In genomic region chr2:203802277-203803045, GRCh38 we compare ENCODE assay signal across 9 cellular contexts.
A peak's percentile ranks its signal among the peaks of the same experiment; 100 is the strongest.
DNase-seq lines count a peak whose midpoint lies in the region; ATAC-seq and TF ChIP-seq lines count a peak whose summit lies in the region.
"Had no signal": no experiment of that assay in that cellular context is flagged by ENCODE, and none has a peak within 500 bp of the region (broad histone marks: within the 10 kb centered on the region; RNA-seq: fewer than 3 reads in every experiment).

No MANE protein-coding gene starts in this region.

- no peak for TF ChIP-seq CTCF in GM23338 (conservative IDR thresholded peaks at IDR 0.05; ENCODE audit: low read depth in 2 of 2)
- TF ChIP-seq CTCF in chondrocyte (IDR thresholded peaks at IDR 0.05): no peak

- H3K4me1 Mint-ChIP-seq in GM23338 (peaks cover 7% of the 10 kb centered on the region; the same call in 1 of the 3 replicates), chondrocyte (ENCODE audit: low read depth) (peaks cover 75% of the 10 kb centered on the region)

- ATAC-seq in GM23338: no peak
- no peak for ATAC-seq in GM19455 (IDR thresholded peaks at IDR 0.05; ENCODE audit: unreplicated experiment)
- ATAC-seq in HG02759 (IDR thresholded peaks at IDR 0.05; ENCODE audit: unreplicated experiment): no peak

- H4K20me1 ChIP-seq in GM23338 (replicated peaks; ENCODE audit: insufficient read depth): no peaks in the 10 kb centered on the region

- no peak overlapping the region for H3K4me3 ChIP-seq in GM23338

- H3K4me3 Mint-ChIP-seq in GM23338 (no peak overlapping the region), chondrocyte (ENCODE audit: unreplicated experiment) (no peak overlapping the region)

- H3K4me1 ChIP-seq in GM23338 (ENCODE audit: insufficient read depth): no peaks in the 10 kb centered on the region

- H3K79me2 ChIP-seq in GM23338 (replicated peaks; ENCODE audit: insufficient read depth): no peaks in the 10 kb centered on the region

- H3F3A ChIP-seq in GM23338 (replicated peaks; ENCODE audit: low read depth): no peaks in the 10 kb centered on the region

- no peaks in the 10 kb centered on the region for H3K27me3 ChIP-seq in GM23338 (ENCODE audit: insufficient read depth)

- peak overlapping the region; percentile 47; the same call in 1 of the 2 replicates for H2AFZ ChIP-seq in GM23338

- H3K36me3 ChIP-seq in GM23338 (ENCODE audit: insufficient read depth): no peaks in the 10 kb centered on the region

- H3K9me3 Mint-ChIP-seq in GM23338 (peaks cover 12% of the 10 kb centered on the region), chondrocyte (ENCODE audit: low read depth) (peaks cover 20% of the 10 kb centered on the region)

- H3K27ac Mint-ChIP-seq in GM23338 (no peak overlapping the region), chondrocyte (ENCODE audit: unreplicated experiment) (peak overlapping the region; percentile 94)

- H3K36me3 Mint-ChIP-seq in GM23338 (ENCODE audit: low read depth): no peaks in the 10 kb centered on the region
- peaks cover 6% of the 10 kb centered on the region for H3K36me3 Mint-ChIP-seq in chondrocyte (ENCODE audit: low read depth)

- H3K27ac ChIP-seq in GM23338 (ENCODE audit: low read depth): no peak overlapping the region

- no peaks in the 10 kb centered on the region for H3K9me2 ChIP-seq in GM23338 (ENCODE audit: insufficient read depth)

- no peak overlapping the region for H3K4me2 ChIP-seq in GM23338

- H3K27me3 Mint-ChIP-seq in GM23338 (ENCODE audit: insufficient read depth, low read depth, poor library complexity): peaks cover 2% of the 10 kb centered on the region
- no peaks in the 10 kb centered on the region for H3K27me3 Mint-ChIP-seq in chondrocyte (ENCODE audit: low read depth)

- DNase-seq in GM23338 (ENCODE audit: low spot score) (no peak), chondrocyte (ENCODE audit: low spot score) (no peak), NCI-H2227 treated with DMSO at 0.1 percent for 48 hours (lab: John Stamatoyannopoulos, UW) (no peak), NCI-H1092 (lab: John Stamatoyannopoulos, UW) (no peak)
- peak; percentile 42 for DNase-seq in activated CD4-positive, CD25-positive, alpha-beta regulatory T cell treated with anti-CD3 and anti-CD28 coated beads, Interleukin-2, amount 50 U/mL, for 72 hours
- DNase-seq in stimulated activated CD4-positive, alpha-beta T cell treated with anti-CD3 and anti-CD28 coated beads, Interleukin-4, amount 100 ng/mL, for 24 hours: peak; percentile 68
- DNase-seq: NCI-H1417 treated with DMSO at 0.1 percent for 48 hours had no signal

TF ChIP-seq in GM23338, 12 proteins besides CTCF, POLR2A, EP300 and RAD21 (continues in another document):
- TF ChIP-seq JUNB (IDR thresholded peaks at IDR 0.05; ENCODE audit: unreplicated experiment): no peak
- no peak for TF ChIP-seq EZH2 (IDR thresholded peaks at IDR 0.05; ENCODE audit: low read depth, unreplicated experiment)
- no peak for TF ChIP-seq REST (IDR thresholded peaks at IDR 0.05; ENCODE audit: unreplicated experiment)
- no peak for TF ChIP-seq STAT1 (IDR thresholded peaks at IDR 0.05; ENCODE audit: unreplicated experiment)
- no peak for TF ChIP-seq CREB1 (CRISPR knock-in tag; IDR thresholded peaks at IDR 0.05; ENCODE audit: low read depth)
- TF ChIP-seq EZH2phosphoT487 (IDR thresholded peaks at IDR 0.05; ENCODE audit: unreplicated experiment): no peak
- TF ChIP-seq ZNF114 (CRISPR knock-in tag; IDR thresholded peaks at IDR 0.05): no peak
- TF ChIP-seq ETS1 (IDR thresholded peaks at IDR 0.05): no peak
- no peak for TF ChIP-seq ZNF331 (CRISPR knock-in tag; IDR thresholded peaks at IDR 0.05; ENCODE audit: low read depth)
- TF ChIP-seq POLR2AphosphoS5 (IDR thresholded peaks at IDR 0.05; ENCODE audit: low read depth): no peak

Comparison
In these comparisons a context has a peak if more than half of its experiments do, and no peak if none do; other contexts are left out.
1. DNase-seq: peak in activated CD4-positive, CD25-positive, alpha-beta regulatory T cell treated with anti-CD3 and anti-CD28 coated beads, Interleukin-2, amount 50 U/mL, for 72 hours (single experiment) and stimulated activated CD4-positive, alpha-beta T cell treated with anti-CD3 and anti-CD28 coated beads, Interleukin-4, amount 100 ng/mL, for 24 hours (single experiment); none in GM23338 (single experiment), chondrocyte (single experiment), NCI-H2227 treated with DMSO at 0.1 percent for 48 hours (single experiment) and NCI-H1092 (single experiment).